In the genomic region with DNA sequence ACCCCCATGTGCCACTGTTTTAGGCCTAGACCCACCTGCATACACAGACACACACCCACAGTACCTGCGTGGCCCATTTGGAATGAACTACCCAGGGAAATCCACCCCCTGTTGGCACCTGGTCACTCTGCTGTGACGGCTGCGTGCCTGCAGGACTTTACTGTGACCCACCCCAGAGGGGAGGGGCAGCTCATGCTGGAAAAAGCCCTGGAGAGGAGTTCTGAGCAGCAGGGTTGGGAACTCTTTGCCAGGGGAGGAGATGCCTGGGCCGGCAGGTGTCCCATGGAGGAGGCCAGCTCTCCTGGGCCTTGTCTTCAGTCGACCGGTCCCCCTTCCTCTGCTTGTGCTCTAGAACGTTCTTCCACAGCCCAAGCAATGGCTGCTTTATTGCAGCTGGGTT, we compare ENCODE assay signal across 21 cellular contexts.
A peak's percentile ranks its signal among the peaks of the same experiment; 100 is the strongest.
DNase-seq lines count a peak whose midpoint lies in the region; ATAC-seq, FAIRE-seq and TF ChIP-seq lines count a peak whose summit lies in the region.
"Had no signal": no experiment of that assay in that cellular context is flagged by ENCODE, and none has a peak within 500 bp of the region (broad histone marks: within the 10 kb centered on the region; RNA-seq: fewer than 3 reads in every experiment).

No MANE protein-coding gene starts in this region.

- H3K4me1 ChIP-seq in HEK293 (ENCODE audit: control insufficient read depth, insufficient read depth, low read length) (no peaks in the 10 kb centered on the region), HepG2 (ENCODE audit: insufficient read depth, low read length) (no peaks in the 10 kb centered on the region), thyroid gland (no peaks in the 10 kb centered on the region), esophagus squamous epithelium (no peaks in the 10 kb centered on the region)
- H3K4me1 ChIP-seq: BE2C had no signal

- no peak overlapping the region for H3K9ac ChIP-seq in HepG2 (ENCODE audit: insufficient read depth, low read depth, low read length)

- TF ChIP-seq CTCF in HEK293 (tag by site-specific recombination; IDR thresholded peaks at IDR 0.05): no peak
- no peak for TF ChIP-seq CTCF in chondrocyte (IDR thresholded peaks at IDR 0.05)
- TF ChIP-seq CTCF in HepG2 (CRISPR knock-in tag; IDR thresholded peaks at IDR 0.05): no peak
- no peak for TF ChIP-seq CTCF in thyroid gland (IDR thresholded peaks at IDR 0.05)
- TF ChIP-seq CTCF in esophagus squamous epithelium (IDR thresholded peaks at IDR 0.05): no peak

- no peak overlapping the region for H3K4me3 Mint-ChIP-seq in chondrocyte (ENCODE audit: unreplicated experiment)
- H3K4me3 Mint-ChIP-seq: CD4-positive, CD25-positive, alpha-beta regulatory T cell; HFFc6 had no signal

- no peaks in the 10 kb centered on the region for H3K36me3 Mint-ChIP-seq in chondrocyte (ENCODE audit: low read depth)
- H3K36me3 Mint-ChIP-seq: CD4-positive, CD25-positive, alpha-beta regulatory T cell had no signal

- TF ChIP-seq EP300 in HepG2 (IDR thresholded peaks at IDR 0.05; ENCODE audit: low read depth in 2 of 2, low read length in 2 of 2): no peak
- TF ChIP-seq EP300 in HepG2 (CRISPR knock-in tag; IDR thresholded peaks at IDR 0.05; ENCODE audit: borderline replicate concordance): no peak

- H3K4me3 ChIP-seq in HEK293 (ENCODE audit: low read depth, low read length) (no peak overlapping the region), HepG2 (replicated peaks in 1 of 3; ENCODE audit: insufficient read depth in 1 of 3, low read depth in 2 of 3, low read length in 3 of 3) (no peak overlapping the region), thyroid gland (replicated peaks in 1 of 3) (no peak overlapping the region), esophagus squamous epithelium (no peak overlapping the region)

- H3K27ac Mint-ChIP-seq in chondrocyte (ENCODE audit: unreplicated experiment): no peak overlapping the region
- H3K27ac Mint-ChIP-seq: CD4-positive, CD25-positive, alpha-beta regulatory T cell; HFFc6 had no signal

- peak; percentile 75 for DNase-seq in chondrocyte (ENCODE audit: low spot score)
- DNase-seq in HepG2 (ENCODE audit: low spot score): no peak
- peak; percentile 19 to 23 for DNase-seq in thyroid gland
- no peak for DNase-seq in RKO (ENCODE audit: low spot score)
- no peak for DNase-seq in esophagus squamous epithelium (lab: John Stamatoyannopoulos, UW)
- DNase-seq in superior temporal gyrus (ENCODE audit: extremely low spot score): no peak
- DNase-seq: BE2C; CD4-positive, CD25-positive, alpha-beta regulatory T cell; EL; HFFc6; KBM-7; NCI-H1092; NCI-H1436; NCI-H187 treated with DMSO at 0.1 percent for 48 hours; NCI-H226; NCI-H524; NCI-H774; NK-92 treated with Interleukin-12 subunit alpha and Interleukin-12 subunit beta, amount 100 ng/mL, for 24 hours had no signal

- intact Hi-C loops in HepG2 (cut with micrococcal nuclease; ENCODE audit: unreplicated experiment): no loop called here
- intact Hi-C loops in thyroid gland (cut with DNase I): no loop called here
- intact Hi-C loops in esophagus squamous epithelium (cut with DNase I): no loop called here

- BruUV-seq in HepG2 (replicated peaks; lab: Mats Ljungman, UMichigan): no TSS peak

- in situ Hi-C loops in HepG2 (cut with HindIII; ENCODE audit: extremely low pct_ligation_motif_present, low pct_unique_long_range_greater_than_20kb): no loop called here

- H3K4me2 ChIP-seq in HepG2 (ENCODE audit: low read depth, low read length): no peak overlapping the region

- no peaks in the 10 kb centered on the region for H3K9me3 ChIP-seq in HEK293 (ENCODE audit: control insufficient read depth, insufficient read depth, low read depth, low read length)
- H3K9me3 ChIP-seq in HepG2 (ENCODE audit: low read length): no peaks in the 10 kb centered on the region
- no peaks in the 10 kb centered on the region for H3K9me3 ChIP-seq in thyroid gland
- H3K9me3 ChIP-seq in esophagus squamous epithelium: no peaks in the 10 kb centered on the region
- H3K9me3 ChIP-seq: BE2C had no signal

- H2AFZ ChIP-seq in HepG2 (ENCODE audit: low read length): no peak overlapping the region

- FAIRE-seq in HepG2 (lab: Jason Lieb, UNC): no peak
- FAIRE-seq: H54 had no signal

- ATAC-seq in HepG2: no peak
- ATAC-seq: SK-N-SH treated with all-trans-retinoic acid at 6 μM for 48 hours had no signal

- H3K9me3 Mint-ChIP-seq in chondrocyte (ENCODE audit: low read depth): no peaks in the 10 kb centered on the region
- H3K9me3 Mint-ChIP-seq: CD4-positive, CD25-positive, alpha-beta regulatory T cell; HFFc6 had no signal

- no CpG with 5 or more reads among the region's 7 CpGs for WGBS in HepG2 (ENCODE audit: low lambda C conversion rate)
- WGBS in thyroid gland, 2 donors: 36 to 40% methylated on average over 5 to 7 of the region's 7 CpGs
- WGBS in esophagus squamous epithelium, 2 donors: 46% methylated on average over 6 of the region's 7 CpGs; no CpG with 5 or more reads in 1 of the 2 donors

- no peaks in the 10 kb centered on the region for H4K20me1 ChIP-seq in HepG2 (ENCODE audit: insufficient read depth, low read length)

- peaks cover 0 to 14% of the 10 kb centered on the region in 2 experiments; a peak in 2 of 5 replicates for H3K27me3 ChIP-seq in HepG2 (ENCODE audit: control insufficient read depth in 1 of 2, insufficient read depth in 2 of 2, low read length in 2 of 2)
- no peaks in the 10 kb centered on the region for H3K27me3 ChIP-seq in thyroid gland
- H3K27me3 ChIP-seq in esophagus squamous epithelium: peaks cover 0 to 48% (median 0%) of the 10 kb centered on the region in 4 donors
- H3K27me3 ChIP-seq: BE2C had no signal

- H3K36me3 ChIP-seq in HEK293 (ENCODE audit: control insufficient read depth in 2 of 2, insufficient read depth in 1 of 2, low read length in 2 of 2) (no peaks in the 10 kb centered on the region), HepG2 (replicated peaks in 1 of 2; ENCODE audit: control insufficient read depth in 1 of 2, insufficient read depth in 2 of 2, low read length in 2 of 2) (no peaks in the 10 kb centered on the region), thyroid gland (no peaks in the 10 kb centered on the region), esophagus squamous epithelium (no peaks in the 10 kb centered on the region)
- H3K36me3 ChIP-seq: BE2C had no signal

- peaks cover 40% of the 10 kb centered on the region for H3K27me3 Mint-ChIP-seq in chondrocyte (ENCODE audit: low read depth)

- TF ChIP-seq POLR2A in HepG2 (IDR thresholded peaks at IDR 0.05; ENCODE audit: insufficient read depth in 1 of 2, low read depth in 2 of 2, low read length in 2 of 2) (no peak), thyroid gland (IDR thresholded peaks at IDR 0.05) (no peak), esophagus squamous epithelium (IDR thresholded peaks at IDR 0.05) (no peak)

- CTCF ChIA-PET in HEK293 (lab: Yijun Ruan, JAX): interaction anchor here (0.7 kb wide), 1 partner anchor 884 kb away, joined by 3 read pairs; no protein-coding TSS in a partner anchor
- CTCF ChIA-PET in HepG2 (lab: Yijun Ruan, JAX; ENCODE audit: low intra/inter-chr PET ratio, low total read pairs): no interaction called here

- no peaks in the 10 kb centered on the region for H3K4me1 Mint-ChIP-seq in chondrocyte (ENCODE audit: low read depth)
- H3K4me1 Mint-ChIP-seq: CD4-positive, CD25-positive, alpha-beta regulatory T cell had no signal

- no peak overlapping the region for H3K27ac ChIP-seq in HEK293 (ENCODE audit: extremely low read depth, low read depth, low read length)
- H3K27ac ChIP-seq in HepG2 (ENCODE audit: extremely low read length, insufficient read depth, low read length): no peak overlapping the region
- no peak overlapping the region for H3K27ac ChIP-seq in thyroid gland
- H3K27ac ChIP-seq in esophagus squamous epithelium: no peak overlapping the region

- POLR2A ChIA-PET in HEK293 (lab: Yijun Ruan, JAX): no interaction called here
- POLR2A ChIA-PET in HepG2 (lab: Yijun Ruan, JAX): no interaction called here

- TF ChIP-seq RAD21 in HepG2 (CRISPR knock-in tag; IDR thresholded peaks at IDR 0.05): no peak

- H3K79me2 ChIP-seq in HepG2 (ENCODE audit: insufficient read depth, low read length): no peaks in the 10 kb centered on the region

TF ChIP-seq in HEK293, 187 proteins besides CTCF, POLR2A, EP300 and RAD21:
- TF ChIP-seq ZIC2 (tag by site-specific recombination; IDR thresholded peaks at IDR 0.05) (0 out of 2 replicates have a peak, but pooled peaks have one; percentile 21), ZNF10 (tag by site-specific recombination; IDR thresholded peaks at IDR 0.05) (no peak)

TF ChIP-seq in HepG2, 621 proteins besides CTCF, POLR2A, EP300 and RAD21:
- TF ChIP-seq, protein P1, sequence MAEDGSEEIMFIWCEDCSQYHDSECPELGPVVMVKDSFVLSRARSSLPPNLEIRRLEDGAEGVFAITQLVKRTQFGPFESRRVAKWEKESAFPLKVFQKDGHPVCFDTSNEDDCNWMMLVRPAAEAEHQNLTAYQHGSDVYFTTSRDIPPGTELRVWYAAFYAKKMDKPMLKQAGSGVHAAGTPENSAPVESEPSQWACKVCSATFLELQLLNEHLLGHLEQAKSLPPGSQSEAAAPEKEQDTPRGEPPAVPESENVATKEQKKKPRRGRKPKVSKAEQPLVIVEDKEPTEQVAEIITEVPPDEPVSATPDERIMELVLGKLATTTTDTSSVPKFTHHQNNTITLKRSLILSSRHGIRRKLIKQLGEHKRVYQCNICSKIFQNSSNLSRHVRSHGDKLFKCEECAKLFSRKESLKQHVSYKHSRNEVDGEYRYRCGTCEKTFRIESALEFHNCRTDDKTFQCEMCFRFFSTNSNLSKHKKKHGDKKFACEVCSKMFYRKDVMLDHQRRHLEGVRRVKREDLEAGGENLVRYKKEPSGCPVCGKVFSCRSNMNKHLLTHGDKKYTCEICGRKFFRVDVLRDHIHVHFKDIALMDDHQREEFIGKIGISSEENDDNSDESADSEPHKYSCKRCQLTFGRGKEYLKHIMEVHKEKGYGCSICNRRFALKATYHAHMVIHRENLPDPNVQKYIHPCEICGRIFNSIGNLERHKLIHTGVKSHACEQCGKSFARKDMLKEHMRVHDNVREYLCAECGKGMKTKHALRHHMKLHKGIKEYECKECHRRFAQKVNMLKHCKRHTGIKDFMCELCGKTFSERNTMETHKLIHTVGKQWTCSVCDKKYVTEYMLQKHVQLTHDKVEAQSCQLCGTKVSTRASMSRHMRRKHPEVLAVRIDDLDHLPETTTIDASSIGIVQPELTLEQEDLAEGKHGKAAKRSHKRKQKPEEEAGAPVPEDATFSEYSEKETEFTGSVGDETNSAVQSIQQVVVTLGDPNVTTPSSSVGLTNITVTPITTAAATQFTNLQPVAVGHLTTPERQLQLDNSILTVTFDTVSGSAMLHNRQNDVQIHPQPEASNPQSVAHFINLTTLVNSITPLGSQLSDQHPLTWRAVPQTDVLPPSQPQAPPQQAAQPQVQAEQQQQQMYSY (CRISPR knock-in tag; IDR thresholded peaks at IDR 0.05): no peak
- TF ChIP-seq ZNF768 (CRISPR knock-in tag; IDR thresholded peaks at IDR 0.05) (0 out of 2 replicates have a peak, but pooled peaks have one; percentile 19), GABPA (IDR thresholded peaks at IDR 0.05; ENCODE audit: low read depth, low read length) (no peak), GABPA (CRISPR knock-in tag; IDR thresholded peaks at IDR 0.05; ENCODE audit: low read depth) (no peak)

Comparison
In these comparisons a context has a peak if more than half of its experiments do, and no peak if none do; other contexts are left out.
1. DNase-seq: peak in chondrocyte (single experiment) and thyroid gland (2 of 2); none in HepG2 (single experiment), RKO (single experiment), esophagus squamous epithelium (single experiment) and superior temporal gyrus (single experiment).